In genomic region chr16:13036600-13036999, GRCh38 we compare ENCODE assay signal across 10 cellular contexts.
DNase-seq lines count a peak whose midpoint lies in the region; ATAC-seq, FAIRE-seq and TF ChIP-seq lines count a peak whose summit lies in the region.
"Had no signal": no experiment of that assay in that cellular context is flagged by ENCODE, and none has a peak within 500 bp of the region (broad histone marks: within the 10 kb centered on the region; RNA-seq: fewer than 3 reads in every experiment).

No MANE protein-coding gene starts in this region.

- H3K79me2 ChIP-seq in K562 (ENCODE audit: control insufficient read depth, insufficient read depth, low read length): no peaks in the 10 kb centered on the region
- H3K79me2 ChIP-seq: parathyroid adenoma had no signal

- in situ Hi-C loops in K562 (cut with MboI) (no loop called here), GM13977 (cut with MboI; ENCODE audit: low pct_unique_long_range_greater_than_20kb, low sequenced_read_pairs, unreplicated experiment) (no loop called here)

- no peak for TF ChIP-seq POLR2A in K562 (conservative IDR thresholded peaks at IDR 0.05)

- H3K4me1 ChIP-seq in K562 (replicated peaks in 1 of 2; ENCODE audit: control insufficient read depth in 2 of 2, insufficient read depth in 2 of 2, low read length in 2 of 2) (no peaks in the 10 kb centered on the region), tibial artery (no peaks in the 10 kb centered on the region)
- H3K4me1 ChIP-seq: parathyroid adenoma had no signal

- DNase-seq in EL: peak; percentile 1
- DNase-seq in MG63: peak; percentile 43
- DNase-seq in K562 (ENCODE audit: extremely low read depth in 1 of 4, low spot score in 3 of 4): peak; percentile 23 to 55 (median 35)
- peak; percentile 80 for DNase-seq in myocyte (ENCODE audit: low read depth)
- DNase-seq in tibial artery: no peak
- no peak for DNase-seq in NCI-H2227 treated with DMSO at 0.1 percent for 48 hours (lab: John Stamatoyannopoulos, UW)
- DNase-seq in GM13977 (ENCODE audit: low spot score): no peak
- DNase-seq: NCI-H446 treated with DMSO at 0.1 percent for 48 hours had no signal

- H3K27ac ChIP-seq in K562 (ENCODE audit: extremely low read depth, low read depth, low read length) (no peak overlapping the region), tibial artery (no peak overlapping the region)
- H3K27ac ChIP-seq: parathyroid adenoma had no signal

- no peak for TF ChIP-seq RAD21 in K562 (CRISPR knock-in tag; conservative IDR thresholded peaks at IDR 0.05 in 1 of 2, IDR thresholded peaks at IDR 0.05 in 1 of 2)

- H3K4me3 ChIP-seq in MG63 (no peak overlapping the region), K562 (no peak overlapping the region), tibial artery (no peak overlapping the region)

- TF ChIP-seq CTCF in K562 (IDR thresholded peaks at IDR 0.05 in 2 of 3, conservative IDR thresholded peaks at IDR 0.05 in 1 of 3; ENCODE audit: insufficient read depth in 2 of 3, low read depth in 1 of 3, low read length in 3 of 3): no peak
- no peak for TF ChIP-seq CTCF in tibial artery (IDR thresholded peaks at IDR 0.05)
- no peak for TF ChIP-seq CTCF in GM13977 (IDR thresholded peaks at IDR 0.05; ENCODE audit: extremely low read depth, insufficient read depth, missing control alignments)

- CTCF ChIA-PET in K562 (lab: Yijun Ruan, JAX; ENCODE audit: low intra/inter-chr PET ratio): no interaction called here

- intact Hi-C loops in K562 (cut with micrococcal nuclease): no loop called here
- intact Hi-C loops in tibial artery (cut with DNase I; ENCODE audit: low total_unique reads): no loop called here

- no TSS peak for BruUV-seq in K562 (replicated peaks; lab: Mats Ljungman, UMichigan)

- H3K36me3 ChIP-seq in MG63 (no peaks in the 10 kb centered on the region), K562 (ENCODE audit: control insufficient read depth, insufficient read depth, low read length) (no peaks in the 10 kb centered on the region), tibial artery (no peaks in the 10 kb centered on the region)

- no peak overlapping the region for H3K9ac ChIP-seq in K562 (ENCODE audit: insufficient read depth in 1 of 2, low read depth in 2 of 2, low read length in 2 of 2)
- H3K9ac ChIP-seq: parathyroid adenoma had no signal

- WGBS in K562 (ENCODE audit: insufficient coverage, low coverage, missing lambda C conversion rate): 0% methylated on average over 4 of the region's 4 CpGs

- H3K9me1 ChIP-seq in K562 (ENCODE audit: control insufficient read depth, insufficient read depth, low read length): no peaks in the 10 kb centered on the region

- no peak for ATAC-seq in K562
- no peak for ATAC-seq in GM21717 (IDR thresholded peaks at IDR 0.05; ENCODE audit: unreplicated experiment)

- POLR2A ChIA-PET in K562 (lab: Yijun Ruan, JAX): interaction anchor here (0.9 kb wide), 1 partner anchor 21 kb away, joined by 4 read pairs; no protein-coding TSS in a partner anchor

- H3K27me3 ChIP-seq in MG63 (no peaks in the 10 kb centered on the region), K562 (ENCODE audit: control insufficient read depth in 2 of 2, insufficient read depth in 2 of 2, low read length in 2 of 2) (no peaks in the 10 kb centered on the region), tibial artery (no peaks in the 10 kb centered on the region)

- H2AFZ ChIP-seq in K562 (ENCODE audit: low read depth, low read length): no peak overlapping the region
- H2AFZ ChIP-seq: parathyroid adenoma had no signal

- FAIRE-seq in K562 (lab: Jason Lieb, UNC): no peak

- no peak overlapping the region for H3K4me2 ChIP-seq in K562 (ENCODE audit: insufficient read depth, low read length)

- H4K20me1 ChIP-seq in K562 (replicated peaks; ENCODE audit: control insufficient read depth, insufficient read depth, low read length): no peaks in the 10 kb centered on the region

- no peaks in the 10 kb centered on the region; the same call in 1 of the 2 replicates for H3K9me3 ChIP-seq in MG63
- H3K9me3 ChIP-seq in K562 (replicated peaks; ENCODE audit: control insufficient read depth, insufficient read depth, low read depth, low read length): no peaks in the 10 kb centered on the region
- H3K9me3 ChIP-seq in tibial artery: no peaks in the 10 kb centered on the region

- no peak for TF ChIP-seq EP300 in K562 (IDR thresholded peaks at IDR 0.05; ENCODE audit: low read length)

TF ChIP-seq in K562, 482 proteins besides CTCF, POLR2A, EP300 and RAD21 (continues in another document):
- no peak for TF ChIP-seq NRF1 (conservative IDR thresholded peaks at IDR 0.05 in 1 of 2, IDR thresholded peaks at IDR 0.05 in 1 of 2)
- no peak for TF ChIP-seq CUX1 (CRISPR knock-in tag; IDR thresholded peaks at IDR 0.05)
- no peak for TF ChIP-seq CSDE1 (IDR thresholded peaks at IDR 0.05)
- TF ChIP-seq ZNF274 (IDR thresholded peaks at IDR 0.05; ENCODE audit: borderline replicate concordance, low read depth, low read length): no peak
- no peak for TF ChIP-seq FOXK2 (conservative IDR thresholded peaks at IDR 0.05 in 1 of 2, IDR thresholded peaks at IDR 0.05 in 1 of 2; ENCODE audit: low read depth in 2 of 2)
- peak; percentile 92 for TF ChIP-seq MIER1 (IDR thresholded peaks at IDR 0.05; ENCODE audit: low read depth)
- peak in 1 of 2 experiments; percentile 70 for TF ChIP-seq AFF1 (IDR thresholded peaks at IDR 0.05; ENCODE audit: low read depth in 1 of 2, partially characterized antibody in 2 of 2)
- TF ChIP-seq ZFP1 (CRISPR knock-in tag; IDR thresholded peaks at IDR 0.05): no peak

Comparison
In these comparisons a context has a peak if more than half of its experiments do, and no peak if none do; other contexts are left out.
1. DNase-seq: peak in EL (single experiment), MG63 (single experiment), K562 (4 of 4) and myocyte (single experiment); none in tibial artery (0 of 2), NCI-H2227 treated with DMSO at 0.1 percent for 48 hours (single experiment) and GM13977 (single experiment).